ENCODE assay signal across 11 cellular contexts in the genomic region with DNA sequence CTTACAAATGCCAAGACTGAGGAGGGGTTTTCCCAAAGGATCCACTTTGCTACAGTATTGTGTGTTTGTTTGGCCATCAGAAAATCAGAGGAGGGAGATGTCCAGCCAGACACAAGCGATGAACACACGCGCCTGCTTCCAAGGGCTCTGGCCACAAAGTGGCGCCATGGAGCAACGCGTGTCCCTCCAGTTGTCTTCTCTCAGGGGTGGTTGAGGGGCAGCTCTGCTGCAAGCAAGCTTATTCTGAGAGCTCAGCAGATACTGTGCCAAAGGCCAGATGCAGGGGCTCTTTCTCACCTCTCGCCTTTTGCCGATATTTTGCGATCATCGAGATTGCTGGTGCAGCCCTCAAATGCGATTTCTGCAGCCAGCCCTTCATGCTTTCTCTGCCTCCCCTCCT.
A peak's percentile ranks its signal among the peaks of the same experiment; 100 is the strongest.
DNase-seq lines count a peak whose midpoint lies in the region; ATAC-seq and TF ChIP-seq lines count a peak whose summit lies in the region.
"Had no signal": no experiment of that assay in that cellular context is flagged by ENCODE, and none has a peak within 500 bp of the region (broad histone marks: within the 10 kb centered on the region; RNA-seq: fewer than 3 reads in every experiment).

No MANE protein-coding gene starts in this region.

- H3K4me1 ChIP-seq in MM.1S (ENCODE audit: low read length), result no peaks in the 10 kb centered on the region

- no peak overlapping the region for H3K4me2 ChIP-seq in MM.1S (ENCODE audit: low read depth, low read length)

- in situ Hi-C loops in G401 (cut with HindIII; ENCODE audit: low sequenced_read_pairs), result no loop called here

- no peak overlapping the region for H3K27ac ChIP-seq in MM.1S (ENCODE audit: low read length)

- no peaks in the 10 kb centered on the region for H3F3A ChIP-seq in MM.1S (ENCODE audit: insufficient read depth, low read length)

- H3K27me3 ChIP-seq in MM.1S (replicated peaks; ENCODE audit: insufficient read depth, low read length), result no peaks in the 10 kb centered on the region

- H3K27me3 Mint-ChIP-seq in neural crest cell (ENCODE audit: low read depth), result no peaks in the 10 kb centered on the region
- H3K27me3 Mint-ChIP-seq in activated naive CD4-positive, alpha-beta T cell treated with anti-CD3 and anti-CD28 coated beads, Interleukin-2, amount 10 ng/mL, durations not matched to agents 7 days and 5 days, result peaks cover 17% of the 10 kb centered on the region

- TF ChIP-seq CTCF in MM.1S (IDR thresholded peaks at IDR 0.05; ENCODE audit: low read length) (peak; percentile 15; the same call in 1 of the 2 replicates), epithelial cell of esophagus (IDR thresholded peaks at IDR 0.05; ENCODE audit: insufficient read depth, low read depth, low read length, missing control alignments) (peak; percentile 30), neural crest cell (conservative IDR thresholded peaks at IDR 0.05) (peak; percentile 52)

- no peaks in the 10 kb centered on the region for H3K9me3 Mint-ChIP-seq in neural crest cell
- H3K9me3 Mint-ChIP-seq in activated naive CD4-positive, alpha-beta T cell treated with anti-CD3 and anti-CD28 coated beads, Interleukin-2, amount 10 ng/mL, durations not matched to agents 7 days and 5 days, result no peaks in the 10 kb centered on the region
- H3K9me3 Mint-ChIP-seq: dendritic cell treated with granulocyte-macrophage colony-stimulating factor and Interleukin-4, amounts not matched to agents 40 ng/mL and 50 ng/mL, for 4 days had no signal

- H3K9me3 ChIP-seq in MM.1S (replicated peaks; ENCODE audit: insufficient read depth, low read length), result no peaks in the 10 kb centered on the region

- H4K20me1 ChIP-seq in MM.1S (ENCODE audit: insufficient read depth, low read length), result no peaks in the 10 kb centered on the region

- ATAC-seq in GM18519 (IDR thresholded peaks at IDR 0.05; ENCODE audit: low FRiP score, unreplicated experiment) (no peak), HG03457 (IDR thresholded peaks at IDR 0.05; ENCODE audit: unreplicated experiment) (no peak)

- no peak overlapping the region for H2AFZ ChIP-seq in MM.1S (ENCODE audit: low read length)

- no peaks in the 10 kb centered on the region for H3K9me2 ChIP-seq in MM.1S (replicated peaks; ENCODE audit: insufficient read depth, low read length)

- H3K36me3 ChIP-seq in MM.1S (replicated peaks; ENCODE audit: insufficient read depth, low read length), result no peaks in the 10 kb centered on the region

- no peaks in the 10 kb centered on the region for H3K36me3 Mint-ChIP-seq in neural crest cell (ENCODE audit: low read depth)
- no peaks in the 10 kb centered on the region for H3K36me3 Mint-ChIP-seq in activated naive CD4-positive, alpha-beta T cell treated with anti-CD3 and anti-CD28 coated beads, Interleukin-2, amount 10 ng/mL, durations not matched to agents 7 days and 5 days

- CTCF ChIA-PET in activated naive CD4-positive, alpha-beta T cell treated with anti-CD3 and anti-CD28 coated beads, Interleukin-2, amount 10 ng/mL, durations not matched to agents 7 days and 5 days (lab: Charles Lee), result no interaction called here

- DNase-seq in G401 (ENCODE audit: low spot score) (peak; percentile 5), MM.1S (no peak), epithelial cell of esophagus (ENCODE audit: low read depth) (no peak), neural crest cell (ENCODE audit: low read depth, low spot score) (peak; percentile 40)
- DNase-seq in activated naive CD4-positive, alpha-beta T cell treated with anti-CD3 and anti-CD28 coated beads, Interleukin-2, amount 10 ng/mL, durations not matched to agents 7 days and 5 days, result no peak
- DNase-seq in stimulated activated CD4-positive, alpha-beta T cell treated with anti-CD3 and anti-CD28 coated beads, Interleukin-2, amount 100 ng/mL, for 24 hours, result no peak
- DNase-seq: activated CD4-positive, alpha-beta T cell treated with anti-CD3 and anti-CD28 coated beads for 48 hours; NCI-H2171 treated with DMSO at 0.1 percent for 48 hours had no signal

- H3K79me2 ChIP-seq in MM.1S (ENCODE audit: low read length), result no peaks in the 10 kb centered on the region

- no peak overlapping the region for H3K27ac Mint-ChIP-seq in neural crest cell (ENCODE audit: unreplicated experiment)
- no peak overlapping the region for H3K27ac Mint-ChIP-seq in activated naive CD4-positive, alpha-beta T cell treated with anti-CD3 and anti-CD28 coated beads, Interleukin-2, amount 10 ng/mL, durations not matched to agents 7 days and 5 days
- H3K27ac Mint-ChIP-seq: dendritic cell treated with granulocyte-macrophage colony-stimulating factor and Interleukin-4, amounts not matched to agents 40 ng/mL and 50 ng/mL, for 4 days had no signal

- no peaks in the 10 kb centered on the region for H3K4me1 Mint-ChIP-seq in neural crest cell
- H3K4me1 Mint-ChIP-seq in activated naive CD4-positive, alpha-beta T cell treated with anti-CD3 and anti-CD28 coated beads, Interleukin-2, amount 10 ng/mL, durations not matched to agents 7 days and 5 days, result no peaks in the 10 kb centered on the region

- no peak overlapping the region for H3K4me3 ChIP-seq in MM.1S (ENCODE audit: low read length)
- H3K4me3 ChIP-seq in epithelial cell of esophagus (ENCODE audit: low read length), result no peak overlapping the region

- H3K9ac ChIP-seq in MM.1S (ENCODE audit: low read length), result no peak overlapping the region

- no peak overlapping the region for H3K4me3 Mint-ChIP-seq in neural crest cell
- H3K4me3 Mint-ChIP-seq in activated naive CD4-positive, alpha-beta T cell treated with anti-CD3 and anti-CD28 coated beads, Interleukin-2, amount 10 ng/mL, durations not matched to agents 7 days and 5 days, result no peak overlapping the region
- H3K4me3 Mint-ChIP-seq: dendritic cell treated with granulocyte-macrophage colony-stimulating factor and Interleukin-4, amounts not matched to agents 40 ng/mL and 50 ng/mL, for 4 days had no signal

Comparison
In these comparisons a context has a peak if more than half of its experiments do, and no peak if none do; other contexts are left out.
1. DNase-seq: peak in G401 (single experiment) and neural crest cell (single experiment); none in MM.1S (single experiment), epithelial cell of esophagus (single experiment), activated naive CD4-positive, alpha-beta T cell treated with anti-CD3 and anti-CD28 coated beads, Interleukin-2, amount 10 ng/mL, durations not matched to agents 7 days and 5 days (single experiment) and stimulated activated CD4-positive, alpha-beta T cell treated with anti-CD3 and anti-CD28 coated beads, Interleukin-2, amount 100 ng/mL, for 24 hours (0 of 2).
2. Peak in every context shown above with its lines, with median percentiles within 50 percentile points of each other: CTCF ChIP-seq.